ENCODE assay signal across 8 cellular contexts in genomic region chr19:58408152-58409009, GRCh38. TPM values are rescaled to one million over a fixed set of nuclear protein-coding genes. Genes with fewer than 3 reads are reported as not detected.
A peak's percentile ranks its signal among the peaks of the same experiment; 100 is the strongest.
DNase-seq lines count a peak whose midpoint lies in the region; ATAC-seq and TF ChIP-seq lines count a peak whose summit lies in the region.

Gene ZNF584, plus strand, starts transcription at chr19:58408649. Its CDS starts 499 bp downstream, at chr19:58409148.

- no peaks in the 10 kb centered on the region for H3K9me3 ChIP-seq in T-helper 17 cell (ENCODE audit: control insufficient read depth, low read length, poor library complexity, severe bottlenecking)
- H3K9me3 ChIP-seq in prostate gland = no peaks in the 10 kb centered on the region

- H3K36me3 ChIP-seq in prostate gland = no peaks in the 10 kb centered on the region
- no peaks in the 10 kb centered on the region for H3K36me3 ChIP-seq in urinary bladder (ENCODE audit: insufficient read depth)

- DNase-seq in NCI-H1694 treated with DMSO at 0.1 percent for 48 hours (lab: John Stamatoyannopoulos, UW) = peak; percentile 95
- DNase-seq in T-helper 17 cell = peak; percentile 87 to 91 (median 89)
- DNase-seq in left ventricle myocardium superior = peak; percentile 97
- DNase-seq in prostate gland (ENCODE audit: low spot score) = peak; percentile 94

- TF ChIP-seq POLR2A in GM15510 (IDR thresholded peaks at IDR 0.05; ENCODE audit: borderline replicate concordance, extremely low read depth, insufficient read length) (peak; percentile 82), prostate gland (IDR thresholded peaks at IDR 0.05) (peak; percentile 88)

- WGBS in prostate gland = under 1% methylated on average over 29 of the region's 100 CpGs
- WGBS in urinary bladder = under 1% methylated on average over 100 of the region's 100 CpGs

- H3K27me3 Mint-ChIP-seq in T-helper 17 cell = no peaks in the 10 kb centered on the region

- H3K4me1 ChIP-seq in prostate gland (replicated peaks) (peaks cover 7% of the 10 kb centered on the region), urinary bladder (ENCODE audit: insufficient read depth) (no peaks in the 10 kb centered on the region)

- H3K27ac Mint-ChIP-seq in T-helper 17 cell = peak within 1 kb of the TSS; percentile 93

- H3K4me3 ChIP-seq in prostate gland = peak within 1 kb of the TSS; percentile 93 to 98
- H3K4me3 ChIP-seq in urinary bladder (ENCODE audit: low read depth, low read length) = peak within 1 kb of the TSS; percentile 80

- intact Hi-C loops in left ventricle myocardium superior (cut with micrococcal nuclease) = no loop called here
- intact Hi-C loops in prostate gland (cut with DNase I) = loop anchor here (2.0 kb wide), 1 partner anchor 32 kb away; the partner anchor contains the start of gene ZNF132

- peaks cover 29% of the 10 kb centered on the region for H3K4me1 Mint-ChIP-seq in T-helper 17 cell

- peak; percentile 92 for ATAC-seq in HG02938 (IDR thresholded peaks at IDR 0.05; ENCODE audit: unreplicated experiment)
- ATAC-seq in T-helper 17 cell = peak; percentile 98
- ATAC-seq in left ventricle myocardium superior = peak; percentile 98

- H3K27me3 ChIP-seq in prostate gland (replicated peaks; ENCODE audit: insufficient read depth) = no peaks in the 10 kb centered on the region

- TF ChIP-seq CTCF in prostate gland (IDR thresholded peaks at IDR 0.05) = peak in 1 of 4 experiments; percentile 3

- H3K4me3 Mint-ChIP-seq in T-helper 17 cell = peak within 1 kb of the TSS; percentile 96

- H3K27ac ChIP-seq in angular gyrus (ENCODE audit: low read depth, low read length) = peak within 1 kb of the TSS; percentile 91
- H3K27ac ChIP-seq in prostate gland = peak within 1 kb of the TSS; percentile 82 to 84
- peak within 1 kb of the TSS; percentile 76 for H3K27ac ChIP-seq in urinary bladder (ENCODE audit: low read depth)

- H3K36me3 Mint-ChIP-seq in T-helper 17 cell (ENCODE audit: low read depth) = peaks cover 3% of the 10 kb centered on the region

RNA-seq across cellular contexts. Expression of gene ZNF584, which starts in this region (rescaled TPM):
- total RNA-seq in T-helper 17 cell (1 to 10 TPM; 3.0 to 5.4 TPM), left ventricle myocardium superior (17.8 TPM), prostate gland (10 to 100 TPM; 10.8 to 19.4 TPM), urinary bladder (13.6 TPM)
- 18.5 TPM for polyA plus RNA-seq in urinary bladder

Comparison
In these comparisons a context has a peak if more than half of its experiments do, and no peak if none do; other contexts are left out.
1. Peak in every context shown above with its lines: DNase-seq, ATAC-seq, H3K4me3 ChIP-seq and H3K27ac ChIP-seq.